In the genomic region with DNA sequence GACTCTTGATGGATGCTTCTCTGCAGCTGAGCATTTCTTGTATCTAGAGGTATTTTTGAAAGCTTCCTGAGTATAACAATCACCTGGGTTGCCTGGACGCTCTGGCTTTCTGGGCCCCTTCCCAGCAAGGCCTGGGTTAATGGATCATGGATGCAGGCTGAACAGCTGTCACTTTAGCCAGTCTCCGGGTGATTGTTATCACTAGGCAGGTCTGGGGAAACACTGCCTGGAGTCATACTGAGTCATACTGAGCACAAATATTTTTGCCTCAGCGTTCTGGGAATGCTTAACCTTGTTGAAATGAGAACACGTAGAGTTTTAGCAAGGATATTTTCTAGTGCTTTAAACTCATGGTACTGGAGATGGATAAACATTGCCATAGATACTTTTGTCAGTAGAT, we compare ENCODE assay signal across 11 cellular contexts.
A peak's percentile ranks its signal among the peaks of the same experiment; 100 is the strongest.
DNase-seq lines count a peak whose midpoint lies in the region; ATAC-seq and TF ChIP-seq lines count a peak whose summit lies in the region.
"Had no signal": no experiment of that assay in that cellular context is flagged by ENCODE, and none has a peak within 500 bp of the region (broad histone marks: within the 10 kb centered on the region; RNA-seq: fewer than 3 reads in every experiment).

No MANE protein-coding gene starts in this region.

- no peaks in the 10 kb centered on the region for H3K36me3 ChIP-seq in thoracic aorta

- ATAC-seq in thoracic aorta (ENCODE audit: insufficient number of reproducible peaks, low FRiP score, low read depth) (peak; percentile 79), HG02571 (IDR thresholded peaks at IDR 0.05; ENCODE audit: unreplicated experiment) (no peak)

- H3K27ac ChIP-seq in thoracic aorta, result peak overlapping the region; percentile 61 to 68

- peaks cover 9 to 10% of the 10 kb centered on the region in 2 donors for H3K4me1 ChIP-seq in thoracic aorta (ENCODE audit: control insufficient read depth in 1 of 2, low read depth in 2 of 2)

- DNase-seq in NCI-H1417 (lab: John Stamatoyannopoulos, UW) (peak in 2 of 3 experiments; percentile 11 to 40), NCI-H1417 treated with DMSO at 0.1 percent for 48 hours (lab: John Stamatoyannopoulos, UW) (no peak), T1000 (lab: John Stamatoyannopoulos, UW) (peak; percentile 5), glomerular visceral epithelial cell (ENCODE audit: extremely low spot score) (peak; percentile 80), thoracic aorta (ENCODE audit: low spot score) (no peak), NK-92 (lab: John Stamatoyannopoulos, UW; ENCODE audit: unreplicated experiment) (no peak), pons (ENCODE audit: low spot score) (no peak)
- DNase-seq: activated CD4-positive, alpha-beta T cell treated with anti-CD3 and anti-CD28 coated beads, Interleukin-2, amount 50 U/mL, for 1 hour; naive B cell; NCI-H510A had no signal

- no peak overlapping the region for H3K4me3 ChIP-seq in thoracic aorta

- H3K9me3 ChIP-seq in thoracic aorta, result no peaks in the 10 kb centered on the region

- H3K27me3 ChIP-seq in thoracic aorta (replicated peaks; ENCODE audit: insufficient read depth), result no peaks in the 10 kb centered on the region

- no peak for TF ChIP-seq CTCF in thoracic aorta (IDR thresholded peaks at IDR 0.05)

Comparison
In these comparisons a context has a peak if more than half of its experiments do, and no peak if none do; other contexts are left out.
1. DNase-seq: peak in NCI-H1417 (2 of 3), T1000 (single experiment) and glomerular visceral epithelial cell (single experiment); none in NCI-H1417 treated with DMSO at 0.1 percent for 48 hours (single experiment), thoracic aorta (single experiment), NK-92 (single experiment) and pons (single experiment).